Comparison of ENCODE assay signal across 19 cellular contexts in genomic region chr3:5092018-5092417, GRCh38. TPM values are rescaled to one million over a fixed set of nuclear protein-coding genes. Genes with fewer than 3 reads are reported as not detected.
DNase-seq lines count a peak whose midpoint lies in the region; ATAC-seq and TF ChIP-seq lines count a peak whose summit lies in the region.
"Had no signal": no experiment of that assay in that cellular context is flagged by ENCODE, and none has a peak within 500 bp of the region (broad histone marks: within the 10 kb centered on the region; RNA-seq: fewer than 3 reads in every experiment).

No MANE protein-coding gene starts in this region.

- H3K27ac ChIP-seq in breast epithelium (no peak overlapping the region), RWPE2 (ENCODE audit: poor library complexity, severe bottlenecking) (no peak overlapping the region)
- H3K27ac ChIP-seq: PC-9, SJCRH30 had no signal

- DNase-seq in MCF 10A (ENCODE audit: unreplicated experiment) (peak; percentile 58), breast epithelium (ENCODE audit: low spot score in 2 of 2) (no peak), RWPE2 (ENCODE audit: low spot score) (no peak), left colon (no peak), MG63 (no peak), NCI-H82 (lab: John Stamatoyannopoulos, UW) (no peak), head of caudate nucleus (no peak)
- DNase-seq in stimulated activated CD4-positive, alpha-beta T cell treated with anti-CD3 and anti-CD28 coated beads, Interleukin-4, amount 100 ng/mL, for 24 hours: no peak
- DNase-seq: BE2C; Calu3; CD4-positive, alpha-beta T cell; GF-D8; NCI-H1092; NCI-H1436 treated with DMSO at 0.1 percent for 48 hours; NCI-H2029; NCI-H345; NCI-H524 treated with DMSO at 0.1 percent for 48 hours; SJCRH30 had no signal

- no peaks in the 10 kb centered on the region for H3K4me1 Mint-ChIP-seq in MCF 10A (ENCODE audit: insufficient read depth, unreplicated experiment)

- POLR2A ChIA-PET in MCF 10A (lab: Yijun Ruan, JAX): interaction anchor here (0.6 to 1.6 kb wide), 2 partner anchors 13 to 1568 kb away, joined by 3 to 10 read pairs; no protein-coding TSS in a partner anchor

- H3K4me1 ChIP-seq in breast epithelium (no peaks in the 10 kb centered on the region), RWPE2 (ENCODE audit: insufficient read depth, poor library complexity, severe bottlenecking) (peaks cover 8% of the 10 kb centered on the region)
- H3K4me1 ChIP-seq: BE2C had no signal

- H3K27me3 ChIP-seq in breast epithelium: peaks cover 0 to 5% of the 10 kb centered on the region in 2 donors
- no peaks in the 10 kb centered on the region for H3K27me3 ChIP-seq in RWPE2 (ENCODE audit: insufficient read depth, poor library complexity, severe bottlenecking)
- no peaks in the 10 kb centered on the region; the same call in 1 of the 2 replicates for H3K27me3 ChIP-seq in MG63
- H3K27me3 ChIP-seq: BE2C had no signal

- TF ChIP-seq POLR2A in breast epithelium (IDR thresholded peaks at IDR 0.05): no peak

- no peaks in the 10 kb centered on the region for H3K36me3 Mint-ChIP-seq in MCF 10A (ENCODE audit: insufficient read depth, unreplicated experiment)

- ATAC-seq in RWPE2 (ENCODE audit: low read depth) (peak; percentile 88), left colon (peak; percentile 24)

- CTCF ChIA-PET in MCF 10A (lab: Yijun Ruan, JAX): interaction anchor here (0.6 to 1.4 kb wide), 2 partner anchors 31 to 95 kb away, joined by 3 read pairs; partner anchors contain the start of gene ARL8B

- no peak overlapping the region for H3K27ac Mint-ChIP-seq in MCF 10A (ENCODE audit: low read depth, unreplicated experiment)
- H3K27ac Mint-ChIP-seq: CD4-positive, alpha-beta T cell had no signal

- H3K9me3 Mint-ChIP-seq in MCF 10A (ENCODE audit: unreplicated experiment): no peaks in the 10 kb centered on the region
- H3K9me3 Mint-ChIP-seq: CD4-positive, alpha-beta T cell had no signal

- intact Hi-C loops in MCF 10A (cut with micrococcal nuclease) (no loop called here), breast epithelium (cut with DNase I; ENCODE audit: low total_unique reads) (no loop called here), left colon (cut with DNase I, micrococcal nuclease) (no loop called here), head of caudate nucleus (cut with DNase I) (no loop called here)

- H3K36me3 ChIP-seq in breast epithelium (no peaks in the 10 kb centered on the region), RWPE2 (ENCODE audit: low read depth) (no peaks in the 10 kb centered on the region), MG63 (no peaks in the 10 kb centered on the region)
- H3K36me3 ChIP-seq: BE2C, SJCRH30 had no signal

- no peak overlapping the region for H3K4me3 Mint-ChIP-seq in MCF 10A (ENCODE audit: unreplicated experiment)
- H3K4me3 Mint-ChIP-seq: CD4-positive, alpha-beta T cell had no signal

- BruUV-seq in MCF 10A (replicated peaks; lab: Mats Ljungman, UMichigan): no TSS peak

- H3K27me3 Mint-ChIP-seq in MCF 10A (ENCODE audit: insufficient read depth, unreplicated experiment): no peaks in the 10 kb centered on the region

- H3K9me3 ChIP-seq in breast epithelium (no peaks in the 10 kb centered on the region), RWPE2 (ENCODE audit: severe bottlenecking) (no peaks in the 10 kb centered on the region), MG63 (no peaks in the 10 kb centered on the region)
- H3K9me3 ChIP-seq: BE2C, SJCRH30 had no signal

- H3K4me3 ChIP-seq in breast epithelium: no peak overlapping the region
- no peak overlapping the region for H3K4me3 ChIP-seq in RWPE2 (ENCODE audit: severe bottlenecking)
- H3K4me3 ChIP-seq in MG63: no peak overlapping the region
- H3K4me3 ChIP-seq: PC-9, SJCRH30 had no signal

- no peak for TF ChIP-seq CTCF in MCF 10A (IDR thresholded peaks at IDR 0.05; ENCODE audit: unreplicated experiment)
- no peak for TF ChIP-seq CTCF in breast epithelium (IDR thresholded peaks at IDR 0.05)
- no peak for TF ChIP-seq CTCF in RWPE2 (IDR thresholded peaks at IDR 0.05; ENCODE audit: poor library complexity, severe bottlenecking)

RNA-seq across cellular contexts. Expression of gene ARL8B, which starts 30.1 kb away (rescaled TPM):
- total RNA-seq in MCF 10A (2022) (53.6 and 74.3 TPM in 2 replicates), breast epithelium (10 to 100 TPM; 47.2 to 68.5 (median 52.3) TPM), left colon (10 to 100 TPM; 41.0 to 51.8 TPM)
- 41.0 and 73.9 TPM in 2 replicates for total RNA-seq in MG63 (2014; rRNA removed; shearing (Covaris generic); ENCODE audit: low replicate concordance)
